Comparison of ENCODE assay signal across 8 cellular contexts in the genomic region with DNA sequence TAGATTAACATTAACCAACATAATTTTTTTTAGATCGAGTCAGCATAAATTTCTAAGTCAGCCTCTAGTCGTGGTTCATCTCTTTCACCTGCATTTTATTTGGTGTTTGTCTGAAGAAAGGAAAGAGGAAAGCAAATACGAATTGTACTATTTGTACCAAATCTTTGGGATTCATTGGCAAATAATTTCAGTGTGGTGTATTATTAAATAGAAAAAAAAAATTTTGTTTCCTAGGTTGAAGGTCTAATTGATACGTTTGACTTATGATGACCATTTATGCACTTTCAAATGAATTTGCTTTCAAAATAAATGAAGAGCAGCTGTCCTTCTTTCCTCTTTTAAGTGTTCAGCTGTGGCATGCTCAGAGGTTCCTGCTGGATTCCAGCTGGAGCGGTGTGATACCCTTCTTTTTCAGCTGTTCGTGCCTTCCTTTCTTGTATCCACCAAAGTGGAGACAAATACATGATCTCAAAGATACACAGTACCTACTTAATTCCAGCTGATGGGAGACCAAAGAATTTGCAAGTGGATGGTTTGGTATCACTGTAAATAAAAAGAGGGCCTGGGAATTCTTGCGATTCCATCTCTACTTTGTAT. TPM values are rescaled to one million over a fixed set of nuclear protein-coding genes. Genes with fewer than 3 reads are reported as not detected.
DNase-seq lines count a peak whose midpoint lies in the region; ATAC-seq and TF ChIP-seq lines count a peak whose summit lies in the region.
"Not testable (repeated sequence)": the region's sequence is repeated elsewhere in the genome, so short reads cannot be mapped to it uniquely, and the experiment has no call there.

No MANE protein-coding gene starts in this region.

- ATAC-seq in HCT116; T-cell (replicated peaks in 1 of 4); stimulated activated naive CD8-positive, alpha-beta T cell treated with anti-CD3 and anti-CD28 coated beads, Interleukin-15, amount 100 ng/mL, for 72 hours: not testable (repeated sequence)

- peaks cover 37% of the 10 kb centered on the region for H3K79me2 ChIP-seq in HCT116 (ENCODE audit: insufficient read depth, low read length)

- RAD21 ChIA-PET in HCT116 (lab: Charles Lee; ENCODE audit: low non-redundant PET in 1 of 2, low total read pairs in 2 of 2, uncharacterized antibody in 2 of 2, unreplicated experiment in 2 of 2), result not testable (repeated sequence)

- TF ChIP-seq RAD21 in HCT116 (IDR thresholded peaks at IDR 0.05; ENCODE audit: low read depth), result not testable (repeated sequence)

- H3K27ac Mint-ChIP-seq in T-cell (peak overlapping the region; percentile 99 to 100), nephron (peak overlapping the region; percentile 95 to 99 (median 97))
- H3K27ac Mint-ChIP-seq in activated naive CD8-positive, alpha-beta T cell, result peak overlapping the region; percentile 100
- peak overlapping the region; percentile 99 to 100 for H3K27ac Mint-ChIP-seq in stimulated activated naive CD8-positive, alpha-beta T cell treated with anti-CD3 and anti-CD28 coated beads, Interleukin-15, amount 100 ng/mL, for 72 hours

- peak overlapping the region; percentile 84 for H3K4me2 ChIP-seq in HCT116 (ENCODE audit: low read length)

- H3K9me3 ChIP-seq in HCT116 (ENCODE audit: control insufficient read depth in 1 of 2, insufficient read depth in 1 of 2, low read depth in 1 of 2, low read length in 2 of 2); effector memory CD4-positive, alpha-beta T cell (ENCODE audit: control insufficient read depth, low read length); iPS-15b (ENCODE audit: control insufficient read depth, insufficient read depth, low read length): not testable (repeated sequence)

- TF ChIP-seq POLR2A in HCT116 (IDR thresholded peaks at IDR 0.05; ENCODE audit: borderline replicate concordance, extremely low read depth, insufficient read depth, insufficient read length), result not testable (repeated sequence)

- H3K4me1 ChIP-seq in HCT116 (ENCODE audit: control insufficient read depth in 1 of 2, insufficient read depth in 2 of 2, low read length in 2 of 2) (peaks cover 54 to 85% of the 10 kb centered on the region in 2 experiments), iPS-15b (ENCODE audit: control insufficient read depth, insufficient read depth, low read length) (peaks cover 20% of the 10 kb centered on the region)
- peaks cover 27% of the 10 kb centered on the region for H3K4me1 ChIP-seq in effector memory CD4-positive, alpha-beta T cell (ENCODE audit: control insufficient read depth, insufficient read depth, low read length, poor library complexity, severe bottlenecking)

- not testable (repeated sequence) for H3K27me3 ChIP-seq in BJ (ENCODE audit: control insufficient read depth, insufficient read depth, low read length); HCT116 (ENCODE audit: insufficient read depth, low read length); effector memory CD4-positive, alpha-beta T cell (replicated peaks; ENCODE audit: control insufficient read depth, insufficient read depth, low read length, poor library complexity, severe bottlenecking); iPS-15b (ENCODE audit: control insufficient read depth, insufficient read depth, low read length)

- DNase-seq in BJ (ENCODE audit: low read depth); HCT116 (ENCODE audit: low read depth, low spot score); T-cell; effector memory CD4-positive, alpha-beta T cell; stimulated activated naive CD8-positive, alpha-beta T cell treated with anti-CD3 and anti-CD28 coated beads, Interleukin-15, amount 100 ng/mL, for 72 hours: not testable (repeated sequence)

- H3K4me3 ChIP-seq in BJ (ENCODE audit: low read depth, low read length), result peak overlapping the region; percentile 92
- peak overlapping the region; percentile 20 to 78; a peak in 3 of 4 replicates for H3K4me3 ChIP-seq in HCT116 (replicated peaks in 1 of 2; ENCODE audit: low read depth in 1 of 2, low read length in 2 of 2)
- H3K4me3 ChIP-seq in effector memory CD4-positive, alpha-beta T cell (ENCODE audit: insufficient read depth, low read depth, low read length, poor library complexity, severe bottlenecking), result peak overlapping the region; percentile 27
- peak overlapping the region; percentile 7 for H3K4me3 ChIP-seq in iPS-15b (ENCODE audit: low read depth, low read length)

- H3K36me3 Mint-ChIP-seq in T-cell (peaks cover 41% of the 10 kb centered on the region), nephron (ENCODE audit: low read depth) (peaks cover 34% of the 10 kb centered on the region)
- H3K36me3 Mint-ChIP-seq in activated naive CD8-positive, alpha-beta T cell, result peaks cover 42% of the 10 kb centered on the region

- H3K4me1 Mint-ChIP-seq in T-cell (peaks cover 70 to 82% (median 79%) of the 10 kb centered on the region in 3 donors), nephron (peaks cover 73% of the 10 kb centered on the region)
- H3K4me1 Mint-ChIP-seq in activated naive CD8-positive, alpha-beta T cell (ENCODE audit: low read depth), result peaks cover 53% of the 10 kb centered on the region
- peaks cover 65% of the 10 kb centered on the region for H3K4me1 Mint-ChIP-seq in stimulated activated naive CD8-positive, alpha-beta T cell treated with anti-CD3 and anti-CD28 coated beads, Interleukin-15, amount 100 ng/mL, for 72 hours

- intact Hi-C loops in HCT116 (cut with micrococcal nuclease), result loop anchor here (1.0 kb wide), 1 partner anchor 55 kb away; no protein-coding TSS in a partner anchor

- TF ChIP-seq CTCF in BJ (IDR thresholded peaks at IDR 0.05; ENCODE audit: insufficient read depth, low read depth, low read length); HCT116 (IDR thresholded peaks at IDR 0.05 in 2 of 3, conservative IDR thresholded peaks at IDR 0.05 in 1 of 3; ENCODE audit: borderline replicate concordance in 1 of 3, insufficient read depth in 1 of 3, low read depth in 2 of 3, low read length in 2 of 3); nephron (IDR thresholded peaks at IDR 0.05; ENCODE audit: unreplicated experiment in 3 of 3): not testable (repeated sequence)

- peak overlapping the region; percentile 92 for H3K9ac ChIP-seq in HCT116 (ENCODE audit: low read length)
- H3K9ac ChIP-seq in iPS-15b (ENCODE audit: low read depth, low read length), result not testable (repeated sequence)

- not testable (repeated sequence) for H3K36me3 ChIP-seq in BJ (ENCODE audit: control insufficient read depth, insufficient read depth, low read length); effector memory CD4-positive, alpha-beta T cell (ENCODE audit: control insufficient read depth, insufficient read depth, low read length); iPS-15b (ENCODE audit: control insufficient read depth, insufficient read depth, low read length)
- H3K36me3 ChIP-seq in HCT116 (ENCODE audit: control insufficient read depth in 1 of 2, insufficient read depth in 2 of 2, low read length in 2 of 2), result peaks cover 22 to 32% of the 10 kb centered on the region in 2 experiments

- TSS peak; percentile 25 for BruUV-seq in HCT116 (replicated peaks; lab: Mats Ljungman, UMichigan)

- H4K20me1 ChIP-seq in HCT116 (ENCODE audit: insufficient read depth), result peaks cover 12% of the 10 kb centered on the region; the same call in 1 of the 2 replicates

- H2AFZ ChIP-seq in HCT116 (ENCODE audit: low read depth, low read length, poor library complexity, severe bottlenecking), result not testable (repeated sequence)

- H3K4me3 Mint-ChIP-seq in T-cell (peak overlapping the region; percentile 98 to 100 (median 99)), nephron (peak overlapping the region; percentile 91 to 98 (median 95))
- H3K4me3 Mint-ChIP-seq in activated naive CD8-positive, alpha-beta T cell, result peak overlapping the region; percentile 100
- H3K4me3 Mint-ChIP-seq in stimulated activated naive CD8-positive, alpha-beta T cell treated with anti-CD3 and anti-CD28 coated beads, Interleukin-15, amount 100 ng/mL, for 72 hours, result peak overlapping the region; percentile 91 to 99

- H3K27me3 Mint-ChIP-seq in T-cell; activated naive CD8-positive, alpha-beta T cell; nephron (ENCODE audit: low read depth); stimulated activated naive CD8-positive, alpha-beta T cell treated with anti-CD3 and anti-CD28 coated beads, Interleukin-15, amount 100 ng/mL, for 72 hours: not testable (repeated sequence)

- POLR2A ChIA-PET in BJ (lab: Charles Lee), result interaction anchor here (0.7 to 3.8 kb wide), 3 partner anchors 10 to 89 kb away, joined by 4 to 35 read pairs (median 7); no protein-coding TSS in a partner anchor
- POLR2A ChIA-PET in HCT116 (lab: Charles Lee), result interaction anchor here (0.9 to 15.2 kb wide), 14 partner anchors 11 to 140 kb away, joined by 3 to 443 read pairs (median 6); partner anchors contain the start of genes PTRH2 and VMP1
- POLR2A ChIA-PET in T-cell (lab: Charles Lee), result interaction anchor here in 1 of 2 donors (0.6 to 1.0 kb wide), 4 partner anchors 14 to 1354 kb away, joined by 3 to 5 read pairs (median 4); no protein-coding TSS in a partner anchor

- H3K27ac ChIP-seq in HCT116 (ENCODE audit: low read depth, low read length), result peak overlapping the region; percentile 97
- peak overlapping the region; percentile 91 for H3K27ac ChIP-seq in effector memory CD4-positive, alpha-beta T cell (ENCODE audit: insufficient read depth, low read length, poor library complexity, severe bottlenecking)

- not testable (repeated sequence) for H3K9me3 Mint-ChIP-seq in T-cell; activated naive CD8-positive, alpha-beta T cell (ENCODE audit: low read depth); nephron; stimulated activated naive CD8-positive, alpha-beta T cell treated with anti-CD3 and anti-CD28 coated beads, Interleukin-15, amount 100 ng/mL, for 72 hours

- not testable (repeated sequence) for H3K9me2 ChIP-seq in HCT116 (ENCODE audit: insufficient read depth)

- CTCF ChIA-PET in BJ (lab: Yijun Ruan, JAX), result interaction anchor here (1.1 to 1.5 kb wide), 3 partner anchors 18 to 89 kb away, joined by 3 to 6 read pairs (median 4); no protein-coding TSS in a partner anchor
- CTCF ChIA-PET in HCT116 (lab: Charles Lee), result interaction anchor here (1.0 to 4.1 kb wide), 2 partner anchors 18 to 89 kb away, joined by 3 to 40 read pairs; no protein-coding TSS in a partner anchor
- CTCF ChIA-PET in T-cell (lab: Charles Lee), result interaction anchor here in 1 of 2 donors (0.6 to 5.7 kb wide), 3 partner anchors 18 to 88 kb away, joined by 3 to 37 read pairs (median 4); no protein-coding TSS in a partner anchor

RNA-seq across cellular contexts. Expression of gene TUBD1, which starts 51.0 kb away (rescaled TPM):
- 2.3 and 4.2 TPM in 2 replicates for polyA plus RNA-seq in BJ (2011; rRNA removed)
- polyA minus RNA-seq in BJ (2011; rRNA and poly(A)+ RNA removed), result 3.9 and 5.9 TPM in 2 replicates
- 13.0 TPM for total RNA-seq in HCT116 (2021; ENCODE audit: unreplicated experiment)
- 7.9 and 11.9 TPM in 2 replicates for polyA plus RNA-seq in HCT116 (2012)
- total RNA-seq in T-cell, result 10 to 100 TPM; 16.6 to 27.9 (median 25.1) TPM

RNA-seq across cellular contexts. Expression of gene RPS6KB1, which starts 51.2 kb away (rescaled TPM):
- 7.4 and 15.7 TPM in 2 replicates for polyA plus RNA-seq in BJ (2011; rRNA removed)
- polyA minus RNA-seq in BJ (2011; rRNA and poly(A)+ RNA removed), result 6.8 and 8.3 TPM in 2 replicates
- total RNA-seq in HCT116 (2021; ENCODE audit: unreplicated experiment) (75.7 TPM), T-cell (10 to 100 TPM; 57.7 to 90.4 (median 61.7) TPM)
- 19.3 and 30.2 TPM in 2 replicates for polyA plus RNA-seq in HCT116 (2012)

Comparison
In these comparisons a context has a peak if more than half of its experiments do, and no peak if none do; other contexts are left out.
1. H3K4me3 ChIP-seq: peak in every context shown above with its lines; median percentile 92 in BJ; 49 in HCT116; 27 in effector memory CD4-positive, alpha-beta T cell; 7 in iPS-15b.